2 cellular contexts compared by ENCODE assay signal in the genomic region with DNA sequence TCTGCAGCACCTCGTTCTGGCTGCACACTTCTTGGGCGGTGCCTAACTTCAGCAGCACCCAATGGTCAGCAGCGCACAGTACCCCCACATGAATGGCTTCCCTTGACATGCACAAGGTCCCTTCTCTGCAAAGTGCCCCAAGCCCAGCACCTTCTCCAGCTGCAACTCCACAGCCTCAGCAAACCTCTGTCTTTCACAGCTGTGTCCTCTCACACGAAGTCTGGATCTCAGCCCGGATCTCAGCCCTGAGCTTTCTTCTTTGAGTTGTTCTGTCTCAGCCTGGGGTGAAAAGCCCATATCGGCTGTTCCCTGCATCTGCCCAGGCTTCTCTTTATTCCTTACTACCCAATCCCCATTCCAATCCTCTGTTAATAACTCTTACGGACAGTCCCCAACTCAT. TPM values are rescaled to one million over a fixed set of nuclear protein-coding genes. Genes with fewer than 3 reads are reported as not detected.
DNase-seq lines count a peak whose midpoint lies in the region; ATAC-seq, FAIRE-seq and TF ChIP-seq lines count a peak whose summit lies in the region.
"Not testable (repeated sequence)": the region's sequence is repeated elsewhere in the genome, so short reads cannot be mapped to it uniquely, and the experiment has no call there.

No MANE protein-coding gene starts in this region.

- H3K27me3 ChIP-seq in body of pancreas, pancreas: not testable (repeated sequence)

- TF ChIP-seq CTCF in body of pancreas (IDR thresholded peaks at IDR 0.05); pancreas (IDR thresholded peaks at IDR 0.05): not testable (repeated sequence)

- not testable (repeated sequence) for H3K27ac ChIP-seq in body of pancreas, pancreas

- H3K36me3 ChIP-seq in body of pancreas (replicated peaks in 1 of 2; ENCODE audit: insufficient read depth in 1 of 2, low read depth in 2 of 2); pancreas: not testable (repeated sequence)

- ATAC-seq in body of pancreas (peak; percentile 92), pancreas (peak; percentile 90 to 96 (median 94))

- not testable (repeated sequence) for H3K4me1 ChIP-seq in body of pancreas, pancreas

- not testable (repeated sequence) for H3K9me3 ChIP-seq in body of pancreas, pancreas

- H3K4me3 ChIP-seq in body of pancreas, pancreas: not testable (repeated sequence)

- DNase-seq in body of pancreas, pancreas: not testable (repeated sequence)

- intact Hi-C loops in body of pancreas (cut with DNase I); pancreas (cut with DNase I): not testable (repeated sequence)

- FAIRE-seq in pancreas (lab: Jason Lieb, UNC), result not testable (repeated sequence)

- not testable (repeated sequence) for TF ChIP-seq POLR2A in body of pancreas (IDR thresholded peaks at IDR 0.05)

- WGBS in body of pancreas, 2 donors, result no CpG with 5 or more reads among the region's 7 CpGs
- WGBS in pancreas, 2 donors, result no CpG with 5 or more reads among the region's 7 CpGs

RNA-seq across cellular contexts. Expression of gene SMN2, which starts 42.3 kb away (rescaled TPM):
- total RNA-seq in body of pancreas (10 to 100 TPM; 13.5 to 23.7 TPM), pancreas (10 to 100 TPM; 12.6 to 23.0 (median 19.6) TPM)
- 10 to 100 TPM; 14.2 to 15.3 TPM for polyA plus RNA-seq in pancreas
